1 cellular context compared by ENCODE assay signal in the genomic region with DNA sequence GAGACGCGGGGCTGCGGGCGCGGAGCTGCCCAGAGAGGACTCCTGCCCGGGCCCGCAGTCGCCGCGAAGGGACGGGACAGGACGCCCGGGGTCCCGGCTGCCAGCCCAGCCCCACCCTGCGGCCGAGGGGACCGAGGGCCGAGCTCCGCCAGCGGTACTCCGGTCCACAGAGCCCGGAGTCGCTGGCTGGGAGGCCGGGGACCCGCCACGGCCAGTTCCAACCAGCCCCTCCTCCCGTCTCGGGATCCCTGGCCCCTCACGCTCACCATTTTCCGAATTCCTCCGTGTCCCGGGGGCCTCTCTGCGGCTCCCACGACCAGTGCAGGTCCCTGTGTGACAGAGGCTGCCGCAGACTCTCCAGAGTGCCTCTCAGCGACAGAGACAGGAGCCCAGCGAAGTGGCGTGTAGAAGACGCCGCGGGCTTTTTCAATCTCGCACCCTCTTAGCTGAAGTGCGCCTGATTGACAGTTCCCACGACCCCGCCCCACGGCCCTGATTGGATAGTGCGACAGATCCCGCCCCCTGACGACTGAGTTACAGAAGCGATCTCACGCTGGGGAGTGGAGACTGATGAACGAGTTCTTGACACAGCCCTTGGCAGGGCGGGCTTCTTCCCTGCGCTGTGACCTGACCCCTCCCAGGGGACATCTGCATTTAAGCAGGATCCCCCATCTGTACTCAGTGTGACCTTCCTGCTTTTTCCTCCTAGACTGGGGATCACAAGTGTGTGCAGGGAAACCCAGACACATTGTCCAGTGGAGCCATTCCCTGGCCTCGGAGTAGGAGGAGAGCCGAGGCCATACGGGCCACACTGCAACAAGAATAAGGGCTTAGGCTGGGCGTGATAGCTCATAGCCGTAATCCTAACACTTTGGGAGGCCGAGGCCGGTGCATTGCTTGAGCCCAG.
TF ChIP-seq lines count a peak whose summit lies in the region.

No MANE protein-coding gene starts in this region.

TF ChIP-seq in SK-N-SH treated with all-trans-retinoic acid at 6 μM for 48 hours, 23 proteins besides CTCF, POLR2A, EP300 and RAD21 (continued from another document):
- TF ChIP-seq ZFP30 (CRISPR knock-in tag; IDR thresholded peaks at IDR 0.05) (no peak), ISL1 (CRISPR knock-in tag; IDR thresholded peaks at IDR 0.05) (no peak), ZC3H10 (CRISPR knock-in tag; IDR thresholded peaks at IDR 0.05) (no peak), BACH2 (CRISPR knock-in tag; IDR thresholded peaks at IDR 0.05; ENCODE audit: borderline replicate concordance) (no peak), TOX (CRISPR knock-in tag; IDR thresholded peaks at IDR 0.05; ENCODE audit: borderline replicate concordance) (no peak)
- TF ChIP-seq, protein P1, sequence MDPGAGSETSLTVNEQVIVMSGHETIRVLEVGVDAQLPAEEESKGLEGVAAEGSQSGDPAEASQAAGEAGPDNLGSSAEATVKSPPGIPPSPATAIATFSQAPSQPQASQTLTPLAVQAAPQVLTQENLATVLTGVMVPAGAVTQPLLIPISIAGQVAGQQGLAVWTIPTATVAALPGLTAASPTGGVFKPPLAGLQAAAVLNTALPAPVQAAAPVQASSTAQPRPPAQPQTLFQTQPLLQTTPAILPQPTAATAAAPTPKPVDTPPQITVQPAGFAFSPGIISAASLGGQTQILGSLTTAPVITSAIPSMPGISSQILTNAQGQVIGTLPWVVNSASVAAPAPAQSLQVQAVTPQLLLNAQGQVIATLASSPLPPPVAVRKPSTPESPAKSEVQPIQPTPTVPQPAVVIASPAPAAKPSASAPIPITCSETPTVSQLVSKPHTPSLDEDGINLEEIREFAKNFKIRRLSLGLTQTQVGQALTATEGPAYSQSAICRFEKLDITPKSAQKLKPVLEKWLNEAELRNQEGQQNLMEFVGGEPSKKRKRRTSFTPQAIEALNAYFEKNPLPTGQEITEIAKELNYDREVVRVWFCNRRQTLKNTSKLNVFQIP (CRISPR knock-in tag; IDR thresholded peaks at IDR 0.05; ENCODE audit: borderline replicate concordance, low read depth) = no peak
- TF ChIP-seq, protein P2, sequence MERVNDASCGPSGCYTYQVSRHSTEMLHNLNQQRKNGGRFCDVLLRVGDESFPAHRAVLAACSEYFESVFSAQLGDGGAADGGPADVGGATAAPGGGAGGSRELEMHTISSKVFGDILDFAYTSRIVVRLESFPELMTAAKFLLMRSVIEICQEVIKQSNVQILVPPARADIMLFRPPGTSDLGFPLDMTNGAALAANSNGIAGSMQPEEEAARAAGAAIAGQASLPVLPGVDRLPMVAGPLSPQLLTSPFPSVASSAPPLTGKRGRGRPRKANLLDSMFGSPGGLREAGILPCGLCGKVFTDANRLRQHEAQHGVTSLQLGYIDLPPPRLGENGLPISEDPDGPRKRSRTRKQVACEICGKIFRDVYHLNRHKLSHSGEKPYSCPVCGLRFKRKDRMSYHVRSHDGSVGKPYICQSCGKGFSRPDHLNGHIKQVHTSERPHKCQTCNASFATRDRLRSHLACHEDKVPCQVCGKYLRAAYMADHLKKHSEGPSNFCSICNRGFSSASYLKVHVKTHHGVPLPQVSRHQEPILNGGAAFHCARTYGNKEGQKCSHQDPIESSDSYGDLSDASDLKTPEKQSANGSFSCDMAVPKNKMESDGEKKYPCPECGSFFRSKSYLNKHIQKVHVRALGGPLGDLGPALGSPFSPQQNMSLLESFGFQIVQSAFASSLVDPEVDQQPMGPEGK (CRISPR knock-in tag; IDR thresholded peaks at IDR 0.05; ENCODE audit: borderline replicate concordance) = no peak
